ENCODE assay signal across 1 cellular context in genomic region chr7:130793855-130794618, GRCh38.
TF ChIP-seq lines count a peak whose summit lies in the region.

No MANE protein-coding gene starts in this region.

TF ChIP-seq in HCT116, 20 proteins besides CTCF, POLR2A, EP300 and RAD21 (continued from another document):
- TF ChIP-seq EGR1 (IDR thresholded peaks at IDR 0.05; ENCODE audit: low read depth), result no peak
- TF ChIP-seq JUND (IDR thresholded peaks at IDR 0.05), result no peak
- TF ChIP-seq TCF7L2 (IDR thresholded peaks at IDR 0.05; ENCODE audit: borderline replicate concordance, extremely low read depth, insufficient read depth, insufficient read length), result no peak
